Comparison of ENCODE assay signal across 17 cellular contexts in genomic region chrX:115913575-115913974, GRCh38.
DNase-seq lines count a peak whose midpoint lies in the region; ATAC-seq, FAIRE-seq and TF ChIP-seq lines count a peak whose summit lies in the region.
"Had no signal": no experiment of that assay in that cellular context is flagged by ENCODE, and none has a peak within 500 bp of the region (broad histone marks: within the 10 kb centered on the region; RNA-seq: fewer than 3 reads in every experiment).

No MANE protein-coding gene starts in this region.

- no peak for TF ChIP-seq RAD21 in HepG2 (CRISPR knock-in tag; IDR thresholded peaks at IDR 0.05)

- no TSS peak for BruUV-seq in HepG2 (replicated peaks; lab: Mats Ljungman, UMichigan)

- in situ Hi-C loops in HepG2 (cut with HindIII; ENCODE audit: extremely low pct_ligation_motif_present, low pct_unique_long_range_greater_than_20kb) = no loop called here

- no peaks in the 10 kb centered on the region for H3K27me3 ChIP-seq in KMS-11 (ENCODE audit: insufficient read depth, low read depth)
- no peaks in the 10 kb centered on the region for H3K27me3 ChIP-seq in HepG2 (ENCODE audit: control insufficient read depth in 1 of 2, insufficient read depth in 2 of 2, low read length in 2 of 2)
- H3K27me3 ChIP-seq: vagina had no signal

- peak; percentile 46 for ATAC-seq in GM18511 (IDR thresholded peaks at IDR 0.05; ENCODE audit: unreplicated experiment)
- peak; percentile 48 for ATAC-seq in GM21423 (IDR thresholded peaks at IDR 0.05; ENCODE audit: unreplicated experiment)
- ATAC-seq in HG03060 (IDR thresholded peaks at IDR 0.05; ENCODE audit: low read depth, unreplicated experiment) = peak; percentile 40
- no peak for ATAC-seq in HG02588 (IDR thresholded peaks at IDR 0.05; ENCODE audit: unreplicated experiment)
- ATAC-seq in HepG2 = no peak

- no peak for TF ChIP-seq POLR2A in HepG2 (IDR thresholded peaks at IDR 0.05; ENCODE audit: insufficient read depth in 1 of 2, low read depth in 2 of 2, low read length in 2 of 2)

- no peaks in the 10 kb centered on the region for H3K9me3 ChIP-seq in HepG2 (ENCODE audit: low read length)
- H3K9me3 ChIP-seq: vagina had no signal

- H3K27ac ChIP-seq in KMS-11 (no peak overlapping the region), HepG2 (ENCODE audit: extremely low read length, insufficient read depth, low read length) (no peak overlapping the region)
- H3K27ac ChIP-seq: vagina had no signal

- CTCF ChIA-PET in HepG2 (lab: Yijun Ruan, JAX; ENCODE audit: low intra/inter-chr PET ratio, low total read pairs) = no interaction called here

- H3K4me1 ChIP-seq in KMS-11 (ENCODE audit: low read depth, poor library complexity, severe bottlenecking) (peaks cover 29% of the 10 kb centered on the region), HepG2 (ENCODE audit: insufficient read depth, low read length) (no peaks in the 10 kb centered on the region)
- H3K4me1 ChIP-seq: vagina had no signal

- H3K4me2 ChIP-seq in KMS-11 (peak overlapping the region; percentile 55), HepG2 (ENCODE audit: low read depth, low read length) (no peak overlapping the region)

- POLR2A ChIA-PET in HepG2 (lab: Yijun Ruan, JAX) = no interaction called here

- TF ChIP-seq CTCF in KMS-11 (conservative IDR thresholded peaks at IDR 0.05; ENCODE audit: low read depth, low read length) = no peak
- no peak for TF ChIP-seq CTCF in HepG2 (CRISPR knock-in tag; IDR thresholded peaks at IDR 0.05)

- H3K4me3 ChIP-seq in KMS-11 (IDR thresholded peaks at IDR 0.05; ENCODE audit: insufficient read depth, low read depth, low read length) = no peak overlapping the region
- no peak overlapping the region for H3K4me3 ChIP-seq in HepG2 (replicated peaks in 1 of 3; ENCODE audit: insufficient read depth in 1 of 3, low read depth in 2 of 3, low read length in 3 of 3)
- H3K4me3 ChIP-seq: vagina had no signal

- H4K20me1 ChIP-seq in KMS-11 (ENCODE audit: insufficient read depth) = no peaks in the 10 kb centered on the region
- no peaks in the 10 kb centered on the region for H4K20me1 ChIP-seq in HepG2 (ENCODE audit: insufficient read depth, low read length)

- peaks cover 8% of the 10 kb centered on the region; the same call in 1 of the 2 replicates for H3K79me2 ChIP-seq in KMS-11 (ENCODE audit: insufficient read depth, low read depth)
- no peaks in the 10 kb centered on the region for H3K79me2 ChIP-seq in HepG2 (ENCODE audit: insufficient read depth, low read length)

- intact Hi-C loops in HepG2 (cut with micrococcal nuclease; ENCODE audit: unreplicated experiment) = no loop called here

- FAIRE-seq in HepG2 (lab: Jason Lieb, UNC) = no peak

- TF ChIP-seq EP300 in HepG2 (IDR thresholded peaks at IDR 0.05; ENCODE audit: low read depth in 2 of 2, low read length in 2 of 2) (no peak), HepG2 (CRISPR knock-in tag; IDR thresholded peaks at IDR 0.05; ENCODE audit: borderline replicate concordance) (no peak)

- H2AFZ ChIP-seq in KMS-11 (ENCODE audit: low read depth) = no peak overlapping the region
- H2AFZ ChIP-seq in HepG2 (ENCODE audit: low read length) = no peak overlapping the region

- DNase-seq in HepG2 (ENCODE audit: low spot score) = no peak
- DNase-seq in NCI-H1092 (lab: John Stamatoyannopoulos, UW) = no peak
- no peak for DNase-seq in NCI-H1436 (lab: John Stamatoyannopoulos, UW)
- DNase-seq: activated naive CD4-positive, alpha-beta T cell; central memory CD4-positive, alpha-beta T cell; DMS79; NCI-H345; occipital lobe; stimulated activated CD4-positive, alpha-beta T cell treated with anti-CD3 and anti-CD28 coated beads, Interleukin-12 subunit alpha, Interleukin-12 subunit beta, amount 100 ng/mL, for 4 hours; stimulated activated CD8-positive, alpha-beta memory T cell treated with anti-CD3 and anti-CD28 coated beads, Interleukin-4, amount 100 ng/mL, for 48 hours; T-helper 1 cell had no signal

- no peaks in the 10 kb centered on the region for H3K36me3 ChIP-seq in KMS-11 (ENCODE audit: insufficient read depth)
- H3K36me3 ChIP-seq in HepG2 (replicated peaks in 1 of 2; ENCODE audit: control insufficient read depth in 1 of 2, insufficient read depth in 2 of 2, low read length in 2 of 2) = no peaks in the 10 kb centered on the region
- H3K36me3 ChIP-seq: vagina had no signal

- H3K9ac ChIP-seq in KMS-11 (no peak overlapping the region), HepG2 (ENCODE audit: insufficient read depth, low read depth, low read length) (no peak overlapping the region)

TF ChIP-seq in HepG2, 621 proteins besides CTCF, POLR2A, EP300 and RAD21:
- TF ChIP-seq MNT (IDR thresholded peaks at IDR 0.05) = no peak
- TF ChIP-seq NFYB (CRISPR knock-in tag; IDR thresholded peaks at IDR 0.05) = no peak
- TF ChIP-seq BRD4 (CRISPR knock-in tag; IDR thresholded peaks at IDR 0.05) = no peak
- TF ChIP-seq HDAC2 (CRISPR knock-in tag; IDR thresholded peaks at IDR 0.05) = no peak
- TF ChIP-seq ZNF672 (CRISPR knock-in tag; IDR thresholded peaks at IDR 0.05) = no peak
- TF ChIP-seq EED (CRISPR knock-in tag; IDR thresholded peaks at IDR 0.05) = no peak
- TF ChIP-seq KDM6A (CRISPR knock-in tag; IDR thresholded peaks at IDR 0.05; ENCODE audit: low read depth) = no peak
- no peak for TF ChIP-seq NFYC (CRISPR knock-in tag; IDR thresholded peaks at IDR 0.05)
- TF ChIP-seq SRSF4 (IDR thresholded peaks at IDR 0.05; ENCODE audit: low read depth, low read length, poor library complexity, severe bottlenecking) = no peak
- TF ChIP-seq ZNF652 (CRISPR knock-in tag; IDR thresholded peaks at IDR 0.05; ENCODE audit: borderline replicate concordance, low read depth) = no peak
- TF ChIP-seq MLX (CRISPR knock-in tag; IDR thresholded peaks at IDR 0.05) = no peak
- TF ChIP-seq KLF9 (CRISPR knock-in tag; IDR thresholded peaks at IDR 0.05; ENCODE audit: low read depth) = no peak
- no peak for TF ChIP-seq SRY (CRISPR knock-in tag; IDR thresholded peaks at IDR 0.05)
- TF ChIP-seq POLR2AphosphoS5 (IDR thresholded peaks at IDR 0.05; ENCODE audit: low read depth, low read length) = no peak
- TF ChIP-seq SP5 (CRISPR knock-in tag; IDR thresholded peaks at IDR 0.05; ENCODE audit: borderline replicate concordance, low read depth) = no peak
- TF ChIP-seq ZFP1 (CRISPR knock-in tag; IDR thresholded peaks at IDR 0.05) = no peak

Comparison
In these comparisons a context has a peak if more than half of its experiments do, and no peak if none do; other contexts are left out.
1. ATAC-seq: peak in GM18511 (single experiment), GM21423 (single experiment) and HG03060 (single experiment); none in HG02588 (single experiment) and HepG2 (single experiment).